ENCODE assay signal across 13 cellular contexts in the genomic region with DNA sequence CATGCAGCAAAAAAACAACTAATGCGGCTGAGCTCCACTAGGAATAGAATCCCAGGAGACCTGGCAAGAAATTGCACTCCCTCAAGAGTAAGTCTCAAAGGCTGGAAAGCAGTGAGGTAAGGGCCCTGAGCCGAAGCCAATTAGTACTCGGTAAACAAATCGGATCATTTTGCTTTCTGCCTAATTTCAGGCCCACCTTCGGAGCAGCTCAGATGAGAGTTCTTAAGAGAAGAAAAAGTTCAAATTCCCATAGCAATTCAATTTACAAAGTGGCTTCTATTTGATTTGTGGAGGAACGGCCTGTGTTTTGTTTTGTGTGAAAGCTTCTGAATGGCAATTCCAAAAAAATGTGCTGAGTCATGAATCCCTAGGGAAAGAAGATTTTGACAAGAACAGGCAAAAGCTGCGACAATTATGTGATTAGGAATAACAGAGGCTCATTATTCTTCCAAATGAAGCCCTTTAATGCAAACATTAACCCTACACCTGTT.
DNase-seq lines count a peak whose midpoint lies in the region; ATAC-seq, FAIRE-seq and TF ChIP-seq lines count a peak whose summit lies in the region.
"Had no signal": no experiment of that assay in that cellular context is flagged by ENCODE, and none has a peak within 500 bp of the region (broad histone marks: within the 10 kb centered on the region; RNA-seq: fewer than 3 reads in every experiment).

No MANE protein-coding gene starts in this region.

- no peak for TF ChIP-seq CTCF in bronchial epithelial cell (IDR thresholded peaks at IDR 0.05; ENCODE audit: insufficient read depth, low read length, severe bottlenecking)

- peak; percentile 73 for DNase-seq in Ammon's horn (ENCODE audit: low spot score)
- peak; percentile 56 for DNase-seq in NCI-H1436 treated with DMSO at 0.1 percent for 48 hours (lab: John Stamatoyannopoulos, UW)
- peak; percentile 14 for DNase-seq in bronchial epithelial cell (ENCODE audit: low read depth)
- peak; percentile 26 for DNase-seq in myocyte (ENCODE audit: low read depth)
- DNase-seq in DMS153 (lab: John Stamatoyannopoulos, UW) = no peak
- DNase-seq in HUDEP-2 (lab: John Stamatoyannopoulos, UW; ENCODE audit: unreplicated experiment in 76 of 76) = no peak
- DNase-seq: GOT3; MG63; NK-92 treated with Interleukin-12 subunit alpha and Interleukin-12 subunit beta, amount 100 ng/mL, for 24 hours; stomach had no signal

- H3K27me3 ChIP-seq in bronchial epithelial cell (ENCODE audit: control insufficient read depth, insufficient read depth, low read length) = no peaks in the 10 kb centered on the region
- H3K27me3 ChIP-seq: BLaER1, MG63, stomach had no signal

- ATAC-seq in HG02763 (IDR thresholded peaks at IDR 0.05; ENCODE audit: unreplicated experiment) = no peak
- no peak for ATAC-seq in GM18861 (IDR thresholded peaks at IDR 0.05; ENCODE audit: unreplicated experiment)

- H3K4me3 ChIP-seq in bronchial epithelial cell (ENCODE audit: low read depth, low read length) = no peak overlapping the region
- H3K4me3 ChIP-seq: BLaER1, MG63, stomach had no signal

- no peaks in the 10 kb centered on the region for H3K36me3 ChIP-seq in bronchial epithelial cell (ENCODE audit: control insufficient read depth, insufficient read depth, low read length)
- H3K36me3 ChIP-seq: BLaER1, MG63, stomach had no signal

- FAIRE-seq in bronchial epithelial cell (lab: Jason Lieb, UNC) = no peak

Comparison
In these comparisons a context has a peak if more than half of its experiments do, and no peak if none do; other contexts are left out.
1. DNase-seq: peak in Ammon's horn (single experiment), NCI-H1436 treated with DMSO at 0.1 percent for 48 hours (single experiment), bronchial epithelial cell (single experiment) and myocyte (single experiment); none in DMS153 (single experiment) and HUDEP-2 (0 of 76).